In the genomic region with DNA sequence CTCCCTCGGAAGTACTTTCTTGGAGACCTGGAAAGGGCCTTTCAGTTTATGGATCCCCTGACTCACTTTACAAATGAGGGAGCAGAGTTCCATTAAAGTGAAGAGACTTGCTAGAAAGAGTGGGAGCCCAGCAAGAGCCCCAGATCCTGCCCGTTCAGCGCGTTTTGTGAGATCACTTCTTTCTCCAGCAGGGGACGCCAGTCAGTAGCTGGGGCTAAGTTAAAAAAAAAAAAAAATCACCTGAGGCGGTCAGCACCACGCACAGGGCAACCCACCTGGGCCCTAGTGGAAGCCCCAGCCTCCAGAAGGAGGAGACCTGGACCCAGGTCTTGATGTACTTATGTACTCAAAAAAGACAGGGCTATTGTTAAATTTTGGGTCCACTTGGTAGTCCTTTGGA, we compare ENCODE assay signal across 1 cellular context.
TF ChIP-seq lines count a peak whose summit lies in the region.

No MANE protein-coding gene starts in this region.

TF ChIP-seq in H1, 55 proteins besides CTCF, POLR2A, EP300 and RAD21 (continued from another document):
- no peak for TF ChIP-seq MAFK (IDR thresholded peaks at IDR 0.05; ENCODE audit: low read depth, low read length)
